8 cellular contexts compared by ENCODE assay signal in genomic region chr15:72155635-72156616, GRCh38. TPM values are rescaled to one million over a fixed set of nuclear protein-coding genes. Genes with fewer than 3 reads are reported as not detected.
DNase-seq lines count a peak whose midpoint lies in the region; ATAC-seq and TF ChIP-seq lines count a peak whose summit lies in the region.

No MANE protein-coding gene starts in this region.

- H3K9me3 Mint-ChIP-seq in neural crest cell: no peaks in the 10 kb centered on the region
- H3K9me3 Mint-ChIP-seq in stimulated activated naive CD8-positive, alpha-beta T cell treated with anti-CD3 and anti-CD28 coated beads, Interleukin-15, Interleukin-2, amounts not matched to agents 100 ng/mL and 50 ng/mL, for 24 hours: no peaks in the 10 kb centered on the region

- no peaks in the 10 kb centered on the region for H3K27me3 Mint-ChIP-seq in neural crest cell (ENCODE audit: low read depth)
- no peaks in the 10 kb centered on the region for H3K27me3 Mint-ChIP-seq in stimulated activated naive CD8-positive, alpha-beta T cell treated with anti-CD3 and anti-CD28 coated beads, Interleukin-15, Interleukin-2, amounts not matched to agents 100 ng/mL and 50 ng/mL, for 24 hours

- ATAC-seq in GM19395 (IDR thresholded peaks at IDR 0.05; ENCODE audit: unreplicated experiment): peak; percentile 68

- peaks cover 4% of the 10 kb centered on the region for H3K4me1 Mint-ChIP-seq in neural crest cell
- no peaks in the 10 kb centered on the region for H3K4me1 Mint-ChIP-seq in stimulated activated naive CD8-positive, alpha-beta T cell treated with anti-CD3 and anti-CD28 coated beads, Interleukin-15, Interleukin-2, amounts not matched to agents 100 ng/mL and 50 ng/mL, for 24 hours (ENCODE audit: low read depth)

- peak overlapping the region; percentile 47 to 71 for H3K4me3 ChIP-seq in foreskin fibroblast (ENCODE audit: low read depth in 1 of 2, low read length in 2 of 2)

- no peak overlapping the region for H3K27ac Mint-ChIP-seq in neural crest cell (ENCODE audit: unreplicated experiment)
- no peak overlapping the region for H3K27ac Mint-ChIP-seq in stimulated activated naive CD8-positive, alpha-beta T cell treated with anti-CD3 and anti-CD28 coated beads, Interleukin-15, Interleukin-2, amounts not matched to agents 100 ng/mL and 50 ng/mL, for 24 hours

- peak; percentile 83 for TF ChIP-seq CTCF in foreskin fibroblast (IDR thresholded peaks at IDR 0.05; ENCODE audit: low read depth, low read length)
- peak; percentile 92 for TF ChIP-seq CTCF in neural crest cell (conservative IDR thresholded peaks at IDR 0.05)

- DNase-seq in AG20443 (ENCODE audit: low spot score) (peak; percentile 87), LHCN-M2 (ENCODE audit: low read depth) (peak; percentile 79), SHP77 (lab: John Stamatoyannopoulos, UW) (peak; percentile 73 to 74), foreskin fibroblast (peak; percentile 63 to 88), neural crest cell (ENCODE audit: low read depth, low spot score) (peak; percentile 91)
- peak; percentile 65 for DNase-seq in activated effector memory CD4-positive, alpha-beta T cell treated with Interleukin-2 at 50 U/mL for 16 hours

- H3K36me3 Mint-ChIP-seq in neural crest cell (ENCODE audit: low read depth): no peaks in the 10 kb centered on the region
- no peaks in the 10 kb centered on the region for H3K36me3 Mint-ChIP-seq in stimulated activated naive CD8-positive, alpha-beta T cell treated with anti-CD3 and anti-CD28 coated beads, Interleukin-15, Interleukin-2, amounts not matched to agents 100 ng/mL and 50 ng/mL, for 24 hours (ENCODE audit: low read depth)

- H3K4me3 Mint-ChIP-seq in neural crest cell: peak overlapping the region; percentile 24
- H3K4me3 Mint-ChIP-seq in stimulated activated naive CD8-positive, alpha-beta T cell treated with anti-CD3 and anti-CD28 coated beads, Interleukin-15, Interleukin-2, amounts not matched to agents 100 ng/mL and 50 ng/mL, for 24 hours: peak overlapping the region; percentile 68

RNA-seq across cellular contexts. Expression of gene SENP8, which starts 37.7 kb away (rescaled TPM):
- 2.8 and 3.7 TPM in 2 replicates for total RNA-seq in LHCN-M2 (2014; rRNA removed)
- polyA plus RNA-seq in LHCN-M2 (2012): 2.0 TPM
- 4.3 and 5.5 TPM in 2 replicates for total RNA-seq in neural crest cell

RNA-seq across cellular contexts. Expression of gene MYO9A, which starts 38.0 kb away (rescaled TPM):
- total RNA-seq in LHCN-M2 (2014; rRNA removed) (19.8 and 22.4 TPM in 2 replicates), neural crest cell (31.3 and 33.6 TPM in 2 replicates)
- polyA plus RNA-seq in LHCN-M2 (2012): 4.0 TPM

RNA-seq across cellular contexts. Expression of gene GRAMD2A, which starts 41.7 kb away (rescaled TPM):
- total RNA-seq in LHCN-M2 (2014; rRNA removed) (0.06 TPM in 1 of 2 replicates, not detected in the other), neural crest cell (0.35 and 0.48 TPM in 2 replicates)
- polyA plus RNA-seq in LHCN-M2 (2012): not detected

Comparison
In these comparisons a context has a peak if more than half of its experiments do, and no peak if none do; other contexts are left out.
1. Peak in every context shown above with its lines: DNase-seq, ATAC-seq and H3K4me3 ChIP-seq.